In genomic region chr11:44566559-44566949, GRCh38 we compare ENCODE assay signal across 11 cellular contexts. TPM values are rescaled to one million over a fixed set of nuclear protein-coding genes. Genes with fewer than 3 reads are reported as not detected.
A peak's percentile ranks its signal among the peaks of the same experiment; 100 is the strongest.
DNase-seq lines count a peak whose midpoint lies in the region; ATAC-seq and TF ChIP-seq lines count a peak whose summit lies in the region.
"Had no signal": no experiment of that assay in that cellular context is flagged by ENCODE, and none has a peak within 500 bp of the region (broad histone marks: within the 10 kb centered on the region; RNA-seq: fewer than 3 reads in every experiment).

No MANE protein-coding gene starts in this region.

- H3K4me3 ChIP-seq in esophagus muscularis mucosa, result peak overlapping the region; percentile 53 to 68 (median 60)
- H3K4me3 ChIP-seq in skeletal muscle satellite cell (ENCODE audit: low read length), result peak overlapping the region; percentile 82

- TF ChIP-seq CTCF in RWPE1 (conservative IDR thresholded peaks at IDR 0.05; ENCODE audit: low read depth), result no peak
- no peak for TF ChIP-seq CTCF in esophagus muscularis mucosa (IDR thresholded peaks at IDR 0.05)

- peak overlapping the region; percentile 82 for H3K9ac ChIP-seq in skeletal muscle satellite cell (ENCODE audit: low read depth, low read length)

- H3K4me2 ChIP-seq in skeletal muscle satellite cell (ENCODE audit: low read length), result peak overlapping the region; percentile 95

- WGBS in esophagus muscularis mucosa, result 80% methylated on average over 1 of the region's 1 CpG

- no peak for TF ChIP-seq EP300 in esophagus muscularis mucosa (IDR thresholded peaks at IDR 0.05)

- CTCF ChIA-PET in RWPE1 (lab: Yijun Ruan, JAX), result interaction anchor here (0.6 to 1.4 kb wide), 2 partner anchors 10 to 1305 kb away, joined by 4 to 7 read pairs; no protein-coding TSS in a partner anchor

- H3K27me3 ChIP-seq in esophagus muscularis mucosa (no peaks in the 10 kb centered on the region), skeletal muscle satellite cell (ENCODE audit: control insufficient read depth, insufficient read depth, low read length) (no peaks in the 10 kb centered on the region)
- H3K27me3 ChIP-seq: uterus had no signal

- H3K36me3 ChIP-seq in esophagus muscularis mucosa (no peaks in the 10 kb centered on the region), skeletal muscle satellite cell (ENCODE audit: insufficient read depth, low read length) (no peaks in the 10 kb centered on the region)
- H3K36me3 ChIP-seq: uterus had no signal

- peak; percentile 52 for DNase-seq in NCI-H2171 treated with DMSO at 0.1 percent for 48 hours (lab: John Stamatoyannopoulos, UW)
- DNase-seq in NCI-H2171 (lab: John Stamatoyannopoulos, UW), result no peak
- DNase-seq in RWPE1 (ENCODE audit: low spot score), result no peak
- no peak for DNase-seq in esophagus muscularis mucosa (ENCODE audit: extremely low spot score)
- DNase-seq in DMS79 (lab: John Stamatoyannopoulos, UW), result no peak
- DNase-seq: activated CD4-positive, alpha-beta T cell treated with anti-CD3 and anti-CD28 coated beads for 1 hour; NCI-H226; uterus had no signal

- POLR2A ChIA-PET in RWPE1 (lab: Yijun Ruan, JAX; ENCODE audit: low non-redundant PET), result interaction anchor here (0.6 to 1.0 kb wide), 2 partner anchors 11 to 778 kb away, joined by 3 read pairs; no protein-coding TSS in a partner anchor

- H3K4me1 ChIP-seq in esophagus muscularis mucosa, result peaks cover 50 to 88% (median 81%) of the 10 kb centered on the region in 4 donors
- peaks cover 79% of the 10 kb centered on the region for H3K4me1 ChIP-seq in skeletal muscle satellite cell (ENCODE audit: control insufficient read depth, insufficient read depth, low read length)

- no peak for ATAC-seq in HG02759 (IDR thresholded peaks at IDR 0.05; ENCODE audit: unreplicated experiment)
- ATAC-seq in GM18858 (IDR thresholded peaks at IDR 0.05; ENCODE audit: unreplicated experiment), result no peak

- TF ChIP-seq POLR2A in esophagus muscularis mucosa (IDR thresholded peaks at IDR 0.05; ENCODE audit: low read depth), result no peak

- intact Hi-C loops in esophagus muscularis mucosa (cut with DNase I), result no loop called here

- H3K9me3 ChIP-seq in esophagus muscularis mucosa, result no peaks in the 10 kb centered on the region
- no peaks in the 10 kb centered on the region for H3K9me3 ChIP-seq in skeletal muscle satellite cell (replicated peaks; ENCODE audit: low read length)
- H3K9me3 ChIP-seq: uterus had no signal

- H3K27ac ChIP-seq in RWPE1 (peak overlapping the region; percentile 99), esophagus muscularis mucosa (replicated peaks in 1 of 4) (peak overlapping the region in 3 of 4 donors; percentile 61 to 95 (median 92))

RNA-seq across cellular contexts. Expression of gene CD82, which starts 1.1 kb away (rescaled TPM):
- 10 to 100 TPM; 11.0 to 20.6 (median 16.3) TPM for total RNA-seq in esophagus muscularis mucosa
- 18.3 and 50.5 TPM in 2 replicates for total RNA-seq in skeletal muscle satellite cell (2012; rRNA removed)
